9 cellular contexts compared by ENCODE assay signal in genomic region chr4:173538148-173538902, GRCh38. TPM values are rescaled to one million over a fixed set of nuclear protein-coding genes. Genes with fewer than 3 reads are reported as not detected.
DNase-seq lines count a peak whose midpoint lies in the region; ATAC-seq lines count a peak whose summit lies in the region.
"Had no signal": no experiment of that assay in that cellular context is flagged by ENCODE, and none has a peak within 500 bp of the region (broad histone marks: within the 10 kb centered on the region; RNA-seq: fewer than 3 reads in every experiment).

No MANE protein-coding gene starts in this region.

- ATAC-seq in central memory CD8-positive, alpha-beta T cell (replicated peaks; ENCODE audit: extremely low read depth, poor library complexity, severe bottlenecking) = peak; percentile 32
- no peak for ATAC-seq in HG03108 (IDR thresholded peaks at IDR 0.05; ENCODE audit: unreplicated experiment)

- H3K4me3 Mint-ChIP-seq in central memory CD8-positive, alpha-beta T cell = peak overlapping the region; percentile 59

- H3K27ac Mint-ChIP-seq in central memory CD8-positive, alpha-beta T cell (ENCODE audit: low read depth) = no peak overlapping the region

- peaks cover 84% of the 10 kb centered on the region for H3K27me3 Mint-ChIP-seq in central memory CD8-positive, alpha-beta T cell

- H3K9me3 ChIP-seq in mononuclear cell (ENCODE audit: low read depth, low read length) = no peaks in the 10 kb centered on the region

- peaks cover 95% of the 10 kb centered on the region for H3K27me3 ChIP-seq in mononuclear cell (ENCODE audit: insufficient read depth, low read length)

- H3K4me1 Mint-ChIP-seq in central memory CD8-positive, alpha-beta T cell = peaks cover 18% of the 10 kb centered on the region

- in situ Hi-C loops in ACHN (cut with HindIII; ENCODE audit: low pct_ligation_motif_present, low pct_unique_long_range_greater_than_20kb, low sequenced_read_pairs) = no loop called here

- no peaks in the 10 kb centered on the region for H3K9me3 Mint-ChIP-seq in central memory CD8-positive, alpha-beta T cell

- H3K36me3 Mint-ChIP-seq in central memory CD8-positive, alpha-beta T cell (ENCODE audit: insufficient read depth) = peaks cover 2% of the 10 kb centered on the region

- peak overlapping the region; percentile 5 for H3K4me3 ChIP-seq in mononuclear cell (ENCODE audit: low read length)

- DNase-seq in DMS79 (lab: John Stamatoyannopoulos, UW) (peak; percentile 34), NCI-H1092 (lab: John Stamatoyannopoulos, UW) (peak; percentile 58), ACHN (no peak), NCI-H82 (lab: John Stamatoyannopoulos, UW) (no peak), midbrain (lab: John Stamatoyannopoulos, UW) (no peak)
- no peak for DNase-seq in central memory CD8-positive, alpha-beta T cell (ENCODE audit: low spot score in 2 of 2)

- peaks cover 25% of the 10 kb centered on the region for H3K4me1 ChIP-seq in mononuclear cell (ENCODE audit: insufficient read depth, low read length)

RNA-seq across cellular contexts. Expression of gene HAND2, which starts 8.3 kb away (rescaled TPM):
- total RNA-seq in mononuclear cell = not detected
- total RNA-seq: dermis microvascular lymphatic vessel endothelial cell had no signal

Comparison
In these comparisons a context has a peak if more than half of its experiments do, and no peak if none do; other contexts are left out.
1. DNase-seq: peak in DMS79 (single experiment) and NCI-H1092 (single experiment); none in central memory CD8-positive, alpha-beta T cell (0 of 2), ACHN (single experiment), NCI-H82 (single experiment) and midbrain (single experiment).